Comparison of ENCODE assay signal across 13 cellular contexts in genomic region chr6:10771371-10771894, GRCh38.
"Had no signal": no experiment of that assay in that cellular context is flagged by ENCODE, and none has a peak within 500 bp of the region (broad histone marks: within the 10 kb centered on the region; RNA-seq: fewer than 3 reads in every experiment).

No MANE protein-coding gene starts in this region.

- H3K4me1 ChIP-seq: gastrocnemius medialis, lower lobe of right lung, thyroid gland had no signal

- H3K4me3 Mint-ChIP-seq: activated CD4-positive, alpha-beta T cell treated with anti-CD3 and anti-CD28 coated beads, Interleukin-2, amount 10 ng/mL, durations not matched to agents 7 days and 5 days; activated naive CD4-positive, alpha-beta T cell treated with anti-CD3 and anti-CD28 coated beads, Interleukin-2, amount 10 ng/mL, durations not matched to agents 7 days and 5 days; naive B cell had no signal

- H3K4me3 ChIP-seq: coronary artery, gastrocnemius medialis, lower lobe of right lung, thyroid gland had no signal

- H3K27ac ChIP-seq: coronary artery, gastrocnemius medialis, lower lobe of right lung, neutrophil, thyroid gland had no signal

- H3K9me3 Mint-ChIP-seq: activated CD4-positive, alpha-beta T cell treated with anti-CD3 and anti-CD28 coated beads, Interleukin-2, amount 10 ng/mL, durations not matched to agents 7 days and 5 days; activated naive CD4-positive, alpha-beta T cell treated with anti-CD3 and anti-CD28 coated beads, Interleukin-2, amount 10 ng/mL, durations not matched to agents 7 days and 5 days; activated T-helper 2 cell treated with anti-CD3 and anti-CD28 coated beads, Interferon-gamma antibody, Interleukin-2, Interleukin-4, amounts not matched to agents 10 μg/mL and 5 μg/mL and 100 μg/mL, durations not matched to agents 14 hours and 24 hours and 36 hours; naive B cell had no signal

- H3K27me3 Mint-ChIP-seq: activated CD4-positive, alpha-beta T cell treated with anti-CD3 and anti-CD28 coated beads, Interleukin-2, amount 10 ng/mL, durations not matched to agents 7 days and 5 days; activated naive CD4-positive, alpha-beta T cell treated with anti-CD3 and anti-CD28 coated beads, Interleukin-2, amount 10 ng/mL, durations not matched to agents 7 days and 5 days; naive B cell had no signal

- H3K27me3 ChIP-seq: gastrocnemius medialis, neutrophil, thyroid gland had no signal

- ATAC-seq: gastrocnemius medialis, lower lobe of right lung had no signal

- H3K4me1 Mint-ChIP-seq: naive B cell had no signal

- DNase-seq: activated CD4-positive, alpha-beta T cell treated with anti-CD3 and anti-CD28 coated beads, Interleukin-2, amount 10 ng/mL, durations not matched to agents 7 days and 5 days; activated naive CD4-positive, alpha-beta T cell treated with anti-CD3 and anti-CD28 coated beads, Interleukin-2, amount 10 ng/mL, durations not matched to agents 7 days and 5 days; caudate nucleus; effector CD8-positive, alpha-beta T cell; gastrocnemius medialis; lower lobe of right lung; naive B cell; retina; stimulated activated CD4-positive, alpha-beta T cell treated with anti-CD3 and anti-CD28 coated beads, Interleukin-4, amount 100 ng/mL, for 4 hours; thyroid gland had no signal

- H3K9me3 ChIP-seq: gastrocnemius medialis, lower lobe of right lung, neutrophil, thyroid gland had no signal

- H3K27ac Mint-ChIP-seq: activated CD4-positive, alpha-beta T cell treated with anti-CD3 and anti-CD28 coated beads, Interleukin-2, amount 10 ng/mL, durations not matched to agents 7 days and 5 days; activated naive CD4-positive, alpha-beta T cell treated with anti-CD3 and anti-CD28 coated beads, Interleukin-2, amount 10 ng/mL, durations not matched to agents 7 days and 5 days; activated T-helper 2 cell treated with anti-CD3 and anti-CD28 coated beads, Interferon-gamma antibody, Interleukin-2, Interleukin-4, amounts not matched to agents 10 μg/mL and 5 μg/mL and 100 μg/mL, durations not matched to agents 14 hours and 24 hours and 36 hours had no signal
